ENCODE assay signal across 22 cellular contexts in genomic region chr10:129288940-129289468, GRCh38.
"Had no signal": no experiment of that assay in that cellular context is flagged by ENCODE, and none has a peak within 500 bp of the region (broad histone marks: within the 10 kb centered on the region; RNA-seq: fewer than 3 reads in every experiment).

No MANE protein-coding gene starts in this region.

- H3K27ac ChIP-seq: adrenal gland, ascending aorta, coronary artery, esophagus squamous epithelium, hepatocyte, lower lobe of right lung, parathyroid adenoma, sigmoid colon, upper lobe of left lung had no signal

- DNase-seq: activated CD8-positive, alpha-beta memory T cell treated with anti-CD3 and anti-CD28 coated beads for 24 hours; activated CD8-positive, alpha-beta memory T cell treated with anti-CD3 and anti-CD28 coated beads, Interleukin-2, amount 50 U/mL, for 4 hours; activated naive CD4-positive, alpha-beta T cell; activated T-cell treated with anti-CD3 and anti-CD28 coated beads, Interleukin-2, amount 50 U/mL, for 24 hours; adrenal gland; cerebellar nuclear complex; esophagus squamous epithelium; foreskin melanocyte; left cardiac atrium; lower lobe of right lung; naive B cell; nucleus accumbens; sigmoid colon; stimulated activated CD4-positive, alpha-beta T cell treated with anti-CD3 and anti-CD28 coated beads, Interleukin-4, amount 100 ng/mL, for 4 hours; stimulated activated naive CD8-positive, alpha-beta T cell treated with anti-CD3 and anti-CD28 coated beads, Interleukin-15, Interleukin-2, amounts not matched to agents 100 U/mL and 50 U/mL, for 24 hours; T-helper 1 cell; upper lobe of left lung had no signal

- H3K27me3 ChIP-seq: adrenal gland, ascending aorta, esophagus squamous epithelium, hepatocyte, sigmoid colon, upper lobe of left lung had no signal

- H3K36me3 ChIP-seq: adrenal gland, ascending aorta, esophagus squamous epithelium, lower lobe of right lung, sigmoid colon, upper lobe of left lung had no signal

- ATAC-seq: lower lobe of right lung; stimulated activated naive CD8-positive, alpha-beta T cell treated with anti-CD3 and anti-CD28 coated beads, Interleukin-15, Interleukin-2, amounts not matched to agents 100 U/mL and 50 U/mL, for 24 hours; WTC11 had no signal

- H3K4me1 ChIP-seq: adrenal gland, ascending aorta, esophagus squamous epithelium, lower lobe of right lung, parathyroid adenoma, sigmoid colon, upper lobe of left lung had no signal

- H3K4me3 ChIP-seq: adrenal gland, ascending aorta, coronary artery, esophagus squamous epithelium, hepatocyte, lower lobe of right lung, sigmoid colon, upper lobe of left lung had no signal

- H3K9me3 ChIP-seq: adrenal gland, ascending aorta, esophagus squamous epithelium, lower lobe of right lung, sigmoid colon, upper lobe of left lung had no signal
